Comparison of ENCODE assay signal across 8 cellular contexts in the genomic region with DNA sequence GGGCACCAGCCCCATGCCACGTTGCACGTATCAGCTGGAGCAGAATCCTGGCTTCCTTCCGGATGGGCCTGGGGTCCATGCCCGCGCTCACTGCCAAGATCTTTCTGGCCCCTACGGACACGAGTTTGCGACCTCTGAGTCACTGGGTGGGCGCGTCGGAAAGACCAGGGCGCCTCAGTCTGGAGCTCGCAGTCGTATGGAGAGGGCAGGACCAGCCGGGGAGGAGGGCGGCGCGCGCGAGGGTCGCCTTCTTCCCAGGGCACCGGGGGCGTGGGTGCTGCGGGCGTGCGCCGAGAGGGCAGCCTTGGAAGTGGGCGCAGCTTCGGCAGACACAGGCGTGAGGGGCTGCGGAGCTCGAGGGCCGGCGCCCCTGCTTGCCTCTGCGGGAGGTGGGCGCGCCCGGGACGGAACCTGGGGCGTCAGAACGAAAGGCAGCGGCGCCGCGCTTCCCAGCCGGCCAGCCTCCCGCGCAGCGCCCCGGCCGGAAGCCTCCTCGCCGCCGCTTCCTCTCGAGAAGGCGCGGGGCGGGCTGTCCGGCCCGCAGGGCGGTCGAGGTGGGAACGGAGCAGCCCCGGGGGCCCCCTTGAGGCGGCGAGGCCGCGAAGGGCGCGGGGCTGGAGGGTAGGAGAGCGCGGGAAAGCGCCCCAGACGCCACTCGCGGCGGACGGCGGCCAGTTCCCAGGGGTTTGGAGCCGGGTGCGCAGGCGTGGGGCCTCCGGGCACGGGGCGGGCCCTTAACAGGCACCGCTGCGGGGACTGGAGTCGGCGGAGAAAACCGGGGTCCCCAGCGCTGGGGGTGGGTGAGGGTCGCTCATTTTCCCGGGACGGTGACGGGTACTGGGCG. TPM values are rescaled to one million over a fixed set of nuclear protein-coding genes. Genes with fewer than 3 reads are reported as not detected.
DNase-seq lines count a peak whose midpoint lies in the region; ATAC-seq and TF ChIP-seq lines count a peak whose summit lies in the region.

A gene (plus strand): TSS at position 490 of the 844 bp plus-strand sequence. CDS start 459 bp downstream, outside the sequence.

- H3K4me3 Mint-ChIP-seq in activated naive CD8-positive, alpha-beta T cell treated with anti-CD3 and anti-CD28 coated beads, Interleukin-2, amount 50 U/mL, for 24 hours: peak within 1 kb of the TSS; percentile 88

- peak within 1 kb of the TSS; percentile 92 for H3K27ac Mint-ChIP-seq in activated naive CD8-positive, alpha-beta T cell treated with anti-CD3 and anti-CD28 coated beads, Interleukin-2, amount 50 U/mL, for 24 hours

- H3K4me2 ChIP-seq in IMR-90 (ENCODE audit: low read depth, low read length): peak within 1 kb of the TSS; percentile 97
- peak within 1 kb of the TSS; percentile 87 for H3K4me2 ChIP-seq in trophoblast cell (ENCODE audit: low read length)

- peak within 1 kb of the TSS; percentile 2 for H2BK12ac ChIP-seq in trophoblast cell (ENCODE audit: low read length)

- peak within 1 kb of the TSS; percentile 95 for H2AK5ac ChIP-seq in IMR-90 (ENCODE audit: low read depth, low read length)
- peak within 1 kb of the TSS; percentile 80 for H2AK5ac ChIP-seq in trophoblast cell (ENCODE audit: low read length)

- WGBS in IMR-90 (ENCODE audit: extremely low coverage in 2 of 2, insufficient read length in 1 of 2), 2 experiments: 0% methylated on average over 43 of the region's 96 CpGs; no CpG with 5 or more reads in 1 of the 2 experiments
- no CpG with 5 or more reads among the region's 96 CpGs for WGBS in trophoblast cell (ENCODE audit: extremely low coverage, insufficient coverage, insufficient read length)

- in situ Hi-C loops in Caki2 (cut with HindIII; ENCODE audit: low pct_unique_long_range_greater_than_20kb, low sequenced_read_pairs) (no loop called here), IMR-90 (cut with MboI; ENCODE audit: low sequenced_read_pairs) (loop anchor here (10.0 kb wide), 1 partner anchor 164 kb away; no protein-coding TSS in a partner anchor)

- H4K8ac ChIP-seq in IMR-90 (ENCODE audit: low read depth in 2 of 2, low read length in 2 of 2): peak within 1 kb of the TSS; percentile 97 to 98
- H4K8ac ChIP-seq in trophoblast cell (ENCODE audit: low read depth, low read length): peak within 1 kb of the TSS; percentile 97

- no peak; the same call in 1 of the 2 replicates for TF ChIP-seq RAD21 in IMR-90 (IDR thresholded peaks at IDR 0.05; ENCODE audit: low read length)

- POLR2A ChIA-PET in IMR-90 (lab: Charles Lee; ENCODE audit: unreplicated experiment): no interaction called here

- H3K9me3 ChIP-seq in IMR-90 (ENCODE audit: control insufficient read depth, insufficient read depth, low read length): no peaks in the 10 kb centered on the region
- no peaks in the 10 kb centered on the region for H3K9me3 ChIP-seq in cardiac muscle cell (ENCODE audit: low read depth)
- no peaks in the 10 kb centered on the region for H3K9me3 ChIP-seq in trophoblast cell (ENCODE audit: insufficient read depth, low read depth, low read length)
- H3K9me3 ChIP-seq in upper lobe of right lung: no peaks in the 10 kb centered on the region

- TF ChIP-seq POLR2A in IMR-90 (IDR thresholded peaks at IDR 0.05; ENCODE audit: low read depth, low read length): peak; percentile 54; the same call in 1 of the 2 replicates

- CTCF ChIA-PET in IMR-90 (lab: Yijun Ruan, JAX): no interaction called here

- H4K5ac ChIP-seq in IMR-90 (ENCODE audit: low read depth, low read length): peak within 1 kb of the TSS; percentile 87

- H4K12ac ChIP-seq in trophoblast cell (ENCODE audit: low read depth, low read length): peak within 1 kb of the TSS; percentile 91

- H2BK120ac ChIP-seq in IMR-90 (ENCODE audit: low read depth, low read length) (peak within 1 kb of the TSS; percentile 75), trophoblast cell (ENCODE audit: insufficient read depth, low read length, poor library complexity) (peak within 1 kb of the TSS; percentile 62)

- H3K4ac ChIP-seq in IMR-90 (ENCODE audit: low read depth, low read length) (peak within 1 kb of the TSS; percentile 82), trophoblast cell (ENCODE audit: low read depth, low read length) (peak within 1 kb of the TSS; percentile 90)

- ATAC-seq in GM19455 (IDR thresholded peaks at IDR 0.05; ENCODE audit: unreplicated experiment): peak; percentile 43
- peak; percentile 69 for ATAC-seq in IMR-90 (ENCODE audit: low read depth)
- ATAC-seq in SK-N-SH treated with all-trans-retinoic acid at 6 μM for 48 hours: peak; percentile 80
- ATAC-seq in activated naive CD8-positive, alpha-beta T cell treated with anti-CD3 and anti-CD28 coated beads, Interleukin-2, amount 50 U/mL, for 24 hours: peak; percentile 71
- ATAC-seq in upper lobe of right lung: peak; percentile 85

- peaks cover 14% of the 10 kb centered on the region for H3K79me2 ChIP-seq in trophoblast cell (ENCODE audit: control insufficient read depth, insufficient read depth, low read length, poor library complexity)

- H3K9ac ChIP-seq in IMR-90 (ENCODE audit: low read depth, low read length): peak within 1 kb of the TSS; percentile 98
- H3K9ac ChIP-seq in trophoblast cell (ENCODE audit: low read length): peak within 1 kb of the TSS; percentile 87

- peak within 1 kb of the TSS; percentile 86 for H2BK5ac ChIP-seq in IMR-90 (ENCODE audit: low read depth, low read length, poor library complexity, severe bottlenecking)
- peak within 1 kb of the TSS; percentile 70 for H2BK5ac ChIP-seq in trophoblast cell (ENCODE audit: low read depth, low read length, poor library complexity)

- peak; percentile 66 for DNase-seq in Caki2 (ENCODE audit: low read depth)
- peak; percentile 54 for DNase-seq in IMR-90
- peak; percentile 77 for DNase-seq in activated naive CD8-positive, alpha-beta T cell treated with anti-CD3 and anti-CD28 coated beads, Interleukin-2, amount 50 U/mL, for 24 hours
- peak; percentile 76 to 82 for DNase-seq in cardiac muscle cell (ENCODE audit: low read depth in 1 of 2, low spot score in 1 of 2)
- DNase-seq in trophoblast cell: peak; percentile 45 to 63
- peak; percentile 89 for DNase-seq in upper lobe of right lung

- H3K18ac ChIP-seq in IMR-90 (ENCODE audit: low read depth, low read length) (peak within 1 kb of the TSS; percentile 30), trophoblast cell (ENCODE audit: low read length) (peak within 1 kb of the TSS; percentile 91)

- no peaks in the 10 kb centered on the region for H3K9me3 Mint-ChIP-seq in activated naive CD8-positive, alpha-beta T cell treated with anti-CD3 and anti-CD28 coated beads, Interleukin-2, amount 50 U/mL, for 24 hours

- H3K79me1 ChIP-seq in IMR-90 (ENCODE audit: low read depth in 1 of 2, low read length in 2 of 2): peaks cover 23 to 77% of the 10 kb centered on the region in 2 experiments
- peaks cover 14% of the 10 kb centered on the region for H3K79me1 ChIP-seq in trophoblast cell (ENCODE audit: low read length)

- peak within 1 kb of the TSS; percentile 87 for H4K91ac ChIP-seq in IMR-90 (ENCODE audit: insufficient read depth, low read depth, low read length)
- peak within 1 kb of the TSS; percentile 91 for H4K91ac ChIP-seq in trophoblast cell (ENCODE audit: low read depth, low read length)

- H2AK9ac ChIP-seq in IMR-90 (replicated peaks; ENCODE audit: low read depth, low read length, poor library complexity): peak within 1 kb of the TSS; percentile 99

- peaks cover 15% of the 10 kb centered on the region for H4K20me1 ChIP-seq in IMR-90 (ENCODE audit: insufficient read depth, low read length)

- H3K4me3 ChIP-seq in IMR-90 (ENCODE audit: insufficient read depth, low read depth, low read length) (peak within 1 kb of the TSS; percentile 85), cardiac muscle cell (peak within 1 kb of the TSS; percentile 90), trophoblast cell (ENCODE audit: low read depth, low read length) (peak within 1 kb of the TSS; percentile 85), upper lobe of right lung (peak within 1 kb of the TSS; percentile 98)

- peaks cover 2% of the 10 kb centered on the region for H3K36me3 Mint-ChIP-seq in activated naive CD8-positive, alpha-beta T cell treated with anti-CD3 and anti-CD28 coated beads, Interleukin-2, amount 50 U/mL, for 24 hours (ENCODE audit: low read depth)

- peaks cover 61% of the 10 kb centered on the region for H3K4me1 Mint-ChIP-seq in activated naive CD8-positive, alpha-beta T cell treated with anti-CD3 and anti-CD28 coated beads, Interleukin-2, amount 50 U/mL, for 24 hours

- peak within 1 kb of the TSS; percentile 94 for H3K14ac ChIP-seq in IMR-90 (replicated peaks; ENCODE audit: low read depth, low read length)
- peak within 1 kb of the TSS; percentile 90 for H3K14ac ChIP-seq in trophoblast cell (ENCODE audit: low read length)

- intact Hi-C loops in IMR-90 (cut with micrococcal nuclease) (loop anchor here (1.0 to 2.0 kb wide), 2 partner anchors 62 to 258 kb away; no protein-coding TSS in a partner anchor), upper lobe of right lung (cut with DNase I) (no loop called here)

- no peak within 1 kb of the TSS for H2BK20ac ChIP-seq in IMR-90 (ENCODE audit: low read depth, low read length)

- H3K27ac ChIP-seq in IMR-90 (ENCODE audit: insufficient read depth, low read length) (peak within 1 kb of the TSS; percentile 89), cardiac muscle cell (peak within 1 kb of the TSS; percentile 81), trophoblast cell (ENCODE audit: low read depth, low read length) (peak within 1 kb of the TSS; percentile 53), upper lobe of right lung (peak within 1 kb of the TSS; percentile 90)

- H3K27me3 ChIP-seq in IMR-90 (ENCODE audit: control insufficient read depth, insufficient read depth, low read length) (no peaks in the 10 kb centered on the region), cardiac muscle cell (no peaks in the 10 kb centered on the region), trophoblast cell (ENCODE audit: insufficient read depth, low read length) (no peaks in the 10 kb centered on the region), upper lobe of right lung (no peaks in the 10 kb centered on the region)

- H2BK15ac ChIP-seq in IMR-90 (ENCODE audit: low read depth, low read length): peak within 1 kb of the TSS; percentile 62; the same call in 2 of the 3 replicates

- H3K27me3 Mint-ChIP-seq in activated naive CD8-positive, alpha-beta T cell treated with anti-CD3 and anti-CD28 coated beads, Interleukin-2, amount 50 U/mL, for 24 hours: no peaks in the 10 kb centered on the region

- H3K23ac ChIP-seq in IMR-90 (ENCODE audit: low read depth, low read length): peak within 1 kb of the TSS; percentile 96
- H3K23ac ChIP-seq in trophoblast cell (ENCODE audit: low read length): peak within 1 kb of the TSS; percentile 10

- BruUV-seq in IMR-90 (replicated peaks; lab: Mats Ljungman, UMichigan): no TSS peak

- TF ChIP-seq CTCF in IMR-90 (conservative IDR thresholded peaks at IDR 0.05; ENCODE audit: low read depth, low read length): no peak
- no peak for TF ChIP-seq CTCF in cardiac muscle cell (IDR thresholded peaks at IDR 0.05; ENCODE audit: low read depth, low read length)
- TF ChIP-seq CTCF in upper lobe of right lung (IDR thresholded peaks at IDR 0.05): no peak

- dilution Hi-C loops in IMR-90 (cut with HindIII; ENCODE audit: low sequenced_read_pairs, unreplicated experiment): loop anchor here (25.0 kb wide), 1 partner anchor 257 kb away; a partner anchor contains a TSS

- H2AFZ ChIP-seq in IMR-90 (replicated peaks; ENCODE audit: low read length, poor library complexity): peak within 1 kb of the TSS; percentile 99
- H2AFZ ChIP-seq in trophoblast cell (ENCODE audit: insufficient read depth, low read length, poor library complexity): peak within 1 kb of the TSS; percentile 98

- peak within 1 kb of the TSS; percentile 86 for H3K56ac ChIP-seq in IMR-90 (ENCODE audit: extremely low read depth, insufficient read depth, low read length)

- H3K36me3 ChIP-seq in IMR-90 (ENCODE audit: control insufficient read depth, insufficient read depth, low read length) (peaks cover 21% of the 10 kb centered on the region), cardiac muscle cell (no peaks in the 10 kb centered on the region), trophoblast cell (ENCODE audit: control insufficient read depth in 1 of 2, insufficient read depth in 2 of 2, low read length in 2 of 2) (peaks cover 36 to 37% of the 10 kb centered on the region in 2 experiments), upper lobe of right lung (peaks cover 5% of the 10 kb centered on the region)

- peaks cover 18% of the 10 kb centered on the region; the same call in 1 of the 2 replicates for H3K9me1 ChIP-seq in IMR-90 (ENCODE audit: insufficient read depth, low read length)

- H3K4me1 ChIP-seq in IMR-90 (ENCODE audit: control insufficient read depth, insufficient read depth, low read length) (peaks cover 32% of the 10 kb centered on the region), cardiac muscle cell (ENCODE audit: low read depth) (peaks cover 16% of the 10 kb centered on the region), trophoblast cell (ENCODE audit: control insufficient read depth in 1 of 2, insufficient read depth in 2 of 2, low read length in 2 of 2) (peaks cover 22 to 26% of the 10 kb centered on the region in 2 experiments), upper lobe of right lung (peaks cover 72% of the 10 kb centered on the region)

RNA-seq across cellular contexts. Expression of the gene that starts here (rescaled TPM):
- 443 and 486 TPM in 2 replicates for total RNA-seq in Caki2 (2014; rRNA removed; shearing (Covaris generic); ENCODE audit: low replicate concordance)
- total RNA-seq in IMR-90 (2012; rRNA removed) (161 and 205 TPM in 2 replicates), cardiac muscle cell (204 and 253 TPM in 2 replicates), upper lobe of right lung (124 TPM)
- polyA plus RNA-seq in IMR-90 (2012; rRNA removed) (254 and 258 TPM in 2 replicates), cardiac muscle cell (274 and 323 TPM in 2 replicates)
- polyA plus RNA-seq in IMR-90 (2012; cell fraction: cytosol; rRNA removed): 195 and 234 TPM in 2 replicates
- polyA plus RNA-seq in IMR-90 (2012; cell fraction: nucleus; rRNA removed; ENCODE audit: low replicate concordance): 276 and 281 TPM in 2 replicates
- 121 and 122 TPM in 2 replicates for polyA plus RNA-seq in trophoblast cell (2013)

Comparison
In these comparisons a context has a peak if more than half of its experiments do, and no peak if none do; other contexts are left out.
1. Peak in every context shown above with its lines: DNase-seq, ATAC-seq, H3K4me3 ChIP-seq and H3K27ac ChIP-seq.